Comparison of ENCODE assay signal across 16 cellular contexts in the genomic region with DNA sequence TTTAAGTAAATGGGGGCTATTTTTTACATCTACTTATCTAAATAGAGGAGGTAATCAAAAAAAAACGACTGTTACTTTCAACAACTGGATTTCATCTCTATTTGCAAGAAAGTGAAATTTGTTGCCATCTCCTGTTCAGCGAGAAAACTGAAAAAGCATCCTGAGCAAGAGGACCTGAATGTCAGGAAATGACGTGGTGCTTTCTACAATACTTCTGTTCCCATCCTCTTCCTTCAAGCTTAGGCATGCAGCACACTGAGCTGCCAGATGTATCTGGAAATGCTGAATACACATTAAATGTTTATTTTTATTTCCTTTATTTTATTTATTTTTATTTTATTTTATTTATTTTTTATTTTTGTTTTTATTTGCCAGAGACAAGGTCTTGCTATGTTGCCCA. TPM values are rescaled to one million over a fixed set of nuclear protein-coding genes. Genes with fewer than 3 reads are reported as not detected.
"Had no signal": no experiment of that assay in that cellular context is flagged by ENCODE, and none has a peak within 500 bp of the region (broad histone marks: within the 10 kb centered on the region; RNA-seq: fewer than 3 reads in every experiment).

No MANE protein-coding gene starts in this region.

RNA-seq across cellular contexts. Expression of gene TRIM43, which starts 21.2 kb away (rescaled TPM):
- total RNA-seq: naive thymus-derived CD8-positive, alpha-beta T cell; natural killer cell treated with Interleukin-12 subunit alpha and Interleukin-12 subunit beta and Interleukin-15 and Interleukin-18, amount 100 ng/mL, for 72 hours; neural crest cell; omental fat pad; osteocyte; pancreas; posterior vena cava; pulmonary artery endothelial cell; right atrium auricular region; sciatic nerve; smooth muscle cell; spleen; suprapubic skin; transverse colon; upper lobe of right lung; urinary bladder had no signal
- polyA plus RNA-seq: naive thymus-derived CD8-positive, alpha-beta T cell; pancreas; smooth muscle cell; spleen; urinary bladder had no signal
